Comparison of ENCODE assay signal across 1 cellular context in the genomic region with DNA sequence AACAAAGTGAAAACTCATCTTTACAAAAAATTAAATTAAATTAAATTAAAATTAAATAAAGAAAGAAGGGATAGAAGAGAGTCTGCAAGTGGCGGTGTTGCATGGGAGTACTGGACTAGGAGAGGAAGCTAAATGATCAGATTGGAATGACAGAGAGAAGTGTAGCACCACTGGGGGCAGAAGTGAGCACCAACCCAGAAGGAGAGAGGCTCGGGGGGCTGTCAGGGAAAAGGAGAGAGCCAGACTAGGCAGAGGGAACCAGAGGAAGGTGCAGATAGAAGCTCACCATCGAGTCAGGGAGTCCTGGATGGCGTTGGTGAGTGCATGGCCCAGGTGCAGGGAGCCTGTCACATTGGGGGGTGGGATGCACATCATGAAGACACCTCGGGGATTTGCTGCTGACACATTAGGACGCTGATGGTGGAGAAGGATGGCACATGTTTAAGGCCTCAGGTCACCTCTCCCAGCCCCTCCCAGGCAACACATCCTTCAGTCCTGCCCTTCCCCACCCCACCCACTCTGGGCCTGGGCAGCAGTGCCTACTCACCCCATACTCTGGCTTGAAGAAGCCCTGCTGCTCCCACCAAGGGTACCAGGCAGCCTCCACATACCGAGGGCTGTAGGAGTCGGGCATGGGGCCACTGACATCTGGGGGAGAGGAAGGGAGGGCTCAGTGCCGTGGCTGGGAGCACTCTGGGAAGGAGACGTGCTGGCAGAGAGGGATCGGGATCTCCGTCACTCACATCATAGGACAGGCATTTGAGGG.
TF ChIP-seq lines count a peak whose summit lies in the region.

No MANE protein-coding gene starts in this region.

TF ChIP-seq in K562, 482 proteins besides CTCF, POLR2A, EP300 and RAD21 (continues in another document):
- TF ChIP-seq SIN3A (IDR thresholded peaks at IDR 0.05; ENCODE audit: borderline replicate concordance in 2 of 2, control insufficient read depth in 1 of 2, low read depth in 2 of 2, low read length in 2 of 2) (0 out of 4 replicates have a peak, but pooled peaks of 1 of the 2 experiments have one; percentile 55), RCOR1 (IDR thresholded peaks at IDR 0.05; ENCODE audit: borderline replicate concordance in 1 of 2, low read depth in 2 of 2, low read length in 2 of 2) (peak in 1 of 2 experiments; percentile 34; a peak in 1 of 4 replicates), SREBF1 (IDR thresholded peaks at IDR 0.05; ENCODE audit: borderline replicate concordance, low read depth, low read length) (no peak), ZNF316 (IDR thresholded peaks at IDR 0.05) (no peak), ILF3 (IDR thresholded peaks at IDR 0.05; ENCODE audit: borderline replicate concordance) (no peak), CC2D1A (IDR thresholded peaks at IDR 0.05) (peak; percentile 56; the same call in 1 of the 2 replicates), ZNF699 (CRISPR knock-in tag; IDR thresholded peaks at IDR 0.05; ENCODE audit: insufficient replicate concordance) (no peak), CEBPZ (IDR thresholded peaks at IDR 0.05; ENCODE audit: borderline replicate concordance, low read depth, low read length) (peak; percentile 37; the same call in 1 of the 2 replicates), NR1H2 (CRISPR knock-in tag; IDR thresholded peaks at IDR 0.05) (no peak), FOXK1 (CRISPR knock-in tag; IDR thresholded peaks at IDR 0.05; ENCODE audit: borderline replicate concordance) (peak; percentile 68; the same call in 1 of the 2 replicates), EGR1 (conservative IDR thresholded peaks at IDR 0.05) (no peak), SMARCA5 (IDR thresholded peaks at IDR 0.05) (peak; percentile 69; the same call in 1 of the 2 replicates), NCOA1 (IDR thresholded peaks at IDR 0.05; ENCODE audit: low read depth) (no peak), MAZ (CRISPR knock-in tag; conservative IDR thresholded peaks at IDR 0.05 in 1 of 2, IDR thresholded peaks at IDR 0.05 in 1 of 2) (peak in 1 of 2 experiments; percentile 34; a peak in 1 of 4 replicates), TFAM (CRISPR knock-in tag; conservative IDR thresholded peaks at IDR 0.05) (no peak), ARID1B (IDR thresholded peaks at IDR 0.05) (peak; percentile 9; the same call in 1 of the 2 replicates), RBFOX2 (IDR thresholded peaks at IDR 0.05; ENCODE audit: low read depth, low read length) (peak; percentile 46), ZEB2 (IDR thresholded peaks at IDR 0.05) (0 out of 2 replicates have a peak, but pooled peaks have one; percentile 38), VEZF1 (CRISPR knock-in tag; IDR thresholded peaks at IDR 0.05) (peak; percentile 46), EZH2 (IDR thresholded peaks at IDR 0.05; ENCODE audit: borderline replicate concordance, low read depth, low read length) (no peak), SPI1 (IDR thresholded peaks at IDR 0.05; ENCODE audit: borderline replicate concordance, low read depth, low read length) (peak; percentile 53; the same call in 1 of the 2 replicates), XRCC5 (IDR thresholded peaks at IDR 0.05; ENCODE audit: low read depth, low read length) (0 out of 2 replicates have a peak, but pooled peaks have one; percentile 23), NR2C2 (CRISPR knock-in tag; IDR thresholded peaks at IDR 0.05) (0 out of 2 replicates have a peak, but pooled peaks have one; percentile 11), NR2C2 (tag; IDR thresholded peaks at IDR 0.05) (no peak), ZBTB2 (IDR thresholded peaks at IDR 0.05) (peak; percentile 50; the same call in 1 of the 2 replicates), ETV1 (tag; conservative IDR thresholded peaks at IDR 0.05; ENCODE audit: low read depth) (0 out of 2 replicates have a peak, but pooled peaks have one; percentile 24), ZBTB7A (IDR thresholded peaks at IDR 0.05; ENCODE audit: borderline replicate concordance, control insufficient read depth, low read depth, low read length) (0 out of 2 replicates have a peak, but pooled peaks have one; percentile 50), CXXC5 (CRISPR knock-in tag; IDR thresholded peaks at IDR 0.05) (0 out of 2 replicates have a peak, but pooled peaks have one; percentile 0), HLTF (IDR thresholded peaks at IDR 0.05) (0 out of 2 replicates have a peak, but pooled peaks have one; percentile 50), MAFG (tag; conservative IDR thresholded peaks at IDR 0.05) (no peak), HDGF (IDR thresholded peaks at IDR 0.05) (peak; percentile 98), MTA3 (IDR thresholded peaks at IDR 0.05; ENCODE audit: borderline replicate concordance) (no peak), HDAC1 (IDR thresholded peaks at IDR 0.05) (peak in 1 of 2 experiments; percentile 54; a peak in 2 of 4 replicates), ELF1 (tag; IDR thresholded peaks at IDR 0.05) (no peak), PKNOX1 (IDR thresholded peaks at IDR 0.05) (peak; percentile 80), DIDO1 (tag; IDR thresholded peaks at IDR 0.05; ENCODE audit: low read depth) (no peak), ARNT (IDR thresholded peaks at IDR 0.05) (peak in 1 of 2 experiments; percentile 50; a peak in 2 of 4 replicates), NBN (IDR thresholded peaks at IDR 0.05; ENCODE audit: low read depth) (0 out of 2 replicates have a peak, but pooled peaks have one; percentile 58), CREM (IDR thresholded peaks at IDR 0.05; ENCODE audit: low read depth) (peak; percentile 66), ZNF212 (CRISPR knock-in tag; IDR thresholded peaks at IDR 0.05) (no peak), MXI1 (IDR thresholded peaks at IDR 0.05; ENCODE audit: low read depth, low read length) (no peak), PTTG1 (tag; IDR thresholded peaks at IDR 0.05; ENCODE audit: low read depth) (no peak), FOXK2 (conservative IDR thresholded peaks at IDR 0.05 in 1 of 2, IDR thresholded peaks at IDR 0.05 in 1 of 2; ENCODE audit: low read depth in 2 of 2) (0 out of 4 replicates have a peak, but pooled peaks of 1 of the 2 experiments have one; percentile 32), ZFP30 (CRISPR knock-in tag; IDR thresholded peaks at IDR 0.05; ENCODE audit: borderline replicate concordance) (no peak), RHOXF2B (CRISPR knock-in tag; conservative IDR thresholded peaks at IDR 0.05) (0 out of 2 replicates have a peak, but pooled peaks have one; percentile 35)
- TF ChIP-seq, protein P1, sequence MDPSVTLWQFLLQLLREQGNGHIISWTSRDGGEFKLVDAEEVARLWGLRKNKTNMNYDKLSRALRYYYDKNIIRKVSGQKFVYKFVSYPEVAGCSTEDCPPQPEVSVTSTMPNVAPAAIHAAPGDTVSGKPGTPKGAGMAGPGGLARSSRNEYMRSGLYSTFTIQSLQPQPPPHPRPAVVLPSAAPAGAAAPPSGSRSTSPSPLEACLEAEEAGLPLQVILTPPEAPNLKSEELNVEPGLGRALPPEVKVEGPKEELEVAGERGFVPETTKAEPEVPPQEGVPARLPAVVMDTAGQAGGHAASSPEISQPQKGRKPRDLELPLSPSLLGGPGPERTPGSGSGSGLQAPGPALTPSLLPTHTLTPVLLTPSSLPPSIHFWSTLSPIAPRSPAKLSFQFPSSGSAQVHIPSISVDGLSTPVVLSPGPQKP (CRISPR knock-in tag; IDR thresholded peaks at IDR 0.05) = no peak
- TF ChIP-seq, protein P2, sequence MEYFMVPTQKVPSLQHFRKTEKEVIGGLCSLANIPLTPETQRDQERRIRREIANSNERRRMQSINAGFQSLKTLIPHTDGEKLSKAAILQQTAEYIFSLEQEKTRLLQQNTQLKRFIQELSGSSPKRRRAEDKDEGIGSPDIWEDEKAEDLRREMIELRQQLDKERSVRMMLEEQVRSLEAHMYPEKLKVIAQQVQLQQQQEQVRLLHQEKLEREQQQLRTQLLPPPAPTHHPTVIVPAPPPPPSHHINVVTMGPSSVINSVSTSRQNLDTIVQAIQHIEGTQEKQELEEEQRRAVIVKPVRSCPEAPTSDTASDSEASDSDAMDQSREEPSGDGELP (CRISPR knock-in tag; IDR thresholded peaks at IDR 0.05; ENCODE audit: borderline replicate concordance) = peak; percentile 33; the same call in 1 of the 2 replicates
- TF ChIP-seq, protein P3, sequence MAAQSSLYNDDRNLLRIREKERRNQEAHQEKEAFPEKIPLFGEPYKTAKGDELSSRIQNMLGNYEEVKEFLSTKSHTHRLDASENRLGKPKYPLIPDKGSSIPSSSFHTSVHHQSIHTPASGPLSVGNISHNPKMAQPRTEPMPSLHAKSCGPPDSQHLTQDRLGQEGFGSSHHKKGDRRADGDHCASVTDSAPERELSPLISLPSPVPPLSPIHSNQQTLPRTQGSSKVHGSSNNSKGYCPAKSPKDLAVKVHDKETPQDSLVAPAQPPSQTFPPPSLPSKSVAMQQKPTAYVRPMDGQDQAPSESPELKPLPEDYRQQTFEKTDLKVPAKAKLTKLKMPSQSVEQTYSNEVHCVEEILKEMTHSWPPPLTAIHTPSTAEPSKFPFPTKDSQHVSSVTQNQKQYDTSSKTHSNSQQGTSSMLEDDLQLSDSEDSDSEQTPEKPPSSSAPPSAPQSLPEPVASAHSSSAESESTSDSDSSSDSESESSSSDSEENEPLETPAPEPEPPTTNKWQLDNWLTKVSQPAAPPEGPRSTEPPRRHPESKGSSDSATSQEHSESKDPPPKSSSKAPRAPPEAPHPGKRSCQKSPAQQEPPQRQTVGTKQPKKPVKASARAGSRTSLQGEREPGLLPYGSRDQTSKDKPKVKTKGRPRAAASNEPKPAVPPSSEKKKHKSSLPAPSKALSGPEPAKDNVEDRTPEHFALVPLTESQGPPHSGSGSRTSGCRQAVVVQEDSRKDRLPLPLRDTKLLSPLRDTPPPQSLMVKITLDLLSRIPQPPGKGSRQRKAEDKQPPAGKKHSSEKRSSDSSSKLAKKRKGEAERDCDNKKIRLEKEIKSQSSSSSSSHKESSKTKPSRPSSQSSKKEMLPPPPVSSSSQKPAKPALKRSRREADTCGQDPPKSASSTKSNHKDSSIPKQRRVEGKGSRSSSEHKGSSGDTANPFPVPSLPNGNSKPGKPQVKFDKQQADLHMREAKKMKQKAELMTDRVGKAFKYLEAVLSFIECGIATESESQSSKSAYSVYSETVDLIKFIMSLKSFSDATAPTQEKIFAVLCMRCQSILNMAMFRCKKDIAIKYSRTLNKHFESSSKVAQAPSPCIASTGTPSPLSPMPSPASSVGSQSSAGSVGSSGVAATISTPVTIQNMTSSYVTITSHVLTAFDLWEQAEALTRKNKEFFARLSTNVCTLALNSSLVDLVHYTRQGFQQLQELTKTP (IDR thresholded peaks at IDR 0.05; ENCODE audit: low read depth in 1 of 2, partially characterized antibody in 2 of 2) = peak in 1 of 2 experiments; percentile 34
- TF ChIP-seq, protein P4, sequence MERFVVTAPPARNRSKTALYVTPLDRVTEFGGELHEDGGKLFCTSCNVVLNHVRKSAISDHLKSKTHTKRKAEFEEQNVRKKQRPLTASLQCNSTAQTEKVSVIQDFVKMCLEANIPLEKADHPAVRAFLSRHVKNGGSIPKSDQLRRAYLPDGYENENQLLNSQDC (CRISPR knock-in tag; IDR thresholded peaks at IDR 0.05) = no peak
